In the genomic region with DNA sequence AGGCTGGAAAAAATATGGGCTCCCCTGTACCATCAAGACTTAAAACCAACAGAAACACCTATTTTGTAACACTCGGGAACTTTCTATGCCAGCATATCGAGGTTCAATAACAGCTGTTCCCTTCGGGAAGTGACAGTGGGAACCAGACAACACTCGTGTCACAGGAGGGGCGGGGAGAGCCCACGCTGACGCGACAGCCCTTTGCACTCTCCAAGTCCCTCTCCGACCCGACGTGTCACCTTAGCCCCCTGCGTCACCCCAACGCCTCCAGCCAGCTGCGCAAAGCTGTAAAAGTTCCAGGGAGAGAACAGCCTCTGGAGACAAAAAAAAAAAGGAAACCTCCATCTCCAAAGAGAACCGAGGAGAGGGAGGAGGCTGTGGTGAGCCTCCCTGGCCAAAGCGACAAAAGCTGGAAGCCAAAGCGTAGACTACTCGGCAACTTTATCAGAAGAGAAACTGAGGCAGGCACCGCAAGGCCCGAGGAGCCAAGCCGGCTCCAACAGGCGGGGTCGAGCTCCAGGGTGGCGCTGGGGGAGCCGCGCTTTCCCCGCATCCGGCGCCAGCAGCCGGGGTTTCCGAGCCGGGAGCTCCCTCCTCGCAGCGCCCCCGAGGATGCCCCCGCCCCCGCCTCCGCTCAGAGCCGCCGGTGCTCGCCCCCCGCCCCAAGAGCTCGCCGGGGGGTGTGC, we compare ENCODE assay signal across 8 cellular contexts. TPM values are rescaled to one million over a fixed set of nuclear protein-coding genes. Genes with fewer than 3 reads are reported as not detected.
DNase-seq lines count a peak whose midpoint lies in the region; ATAC-seq and TF ChIP-seq lines count a peak whose summit lies in the region.

No MANE protein-coding gene starts in this region.

- no peak overlapping the region for H4K8ac ChIP-seq in neuronal stem cell (ENCODE audit: low read depth, low read length)

- no peak overlapping the region for H3K14ac ChIP-seq in neuronal stem cell (ENCODE audit: low read length)

- TF ChIP-seq POLR2A in NB4 (IDR thresholded peaks at IDR 0.05; ENCODE audit: extremely low read depth, insufficient read length), result no peak

- no peak overlapping the region for H3K4ac ChIP-seq in neuronal stem cell (ENCODE audit: low read length)

- no peak overlapping the region for H4K91ac ChIP-seq in neuronal stem cell (ENCODE audit: low read depth, low read length, poor library complexity)

- H3F3A ChIP-seq in GM23338 (replicated peaks; ENCODE audit: low read depth), result no peaks in the 10 kb centered on the region; the same call in 1 of the 2 replicates

- H3K4me3 Mint-ChIP-seq in GM23338, result peak overlapping the region; percentile 84

- H3K4me1 ChIP-seq in DND-41 (ENCODE audit: insufficient read depth, low read length) (peaks cover 28% of the 10 kb centered on the region), GM23338 (ENCODE audit: insufficient read depth) (no peaks in the 10 kb centered on the region; the same call in 1 of the 2 replicates), fibroblast of lung (ENCODE audit: control insufficient read depth, extremely low read depth, insufficient read depth, low read length) (no peaks in the 10 kb centered on the region), neuronal stem cell (ENCODE audit: control insufficient read depth in 2 of 2, insufficient read depth in 1 of 2, low read depth in 1 of 2, low read length in 2 of 2) (peaks cover 0 to 2% of the 10 kb centered on the region in 2 donors), thoracic aorta (ENCODE audit: control insufficient read depth in 1 of 2, low read depth in 2 of 2) (peaks cover 17 to 33% of the 10 kb centered on the region in 2 donors)

- H2BK15ac ChIP-seq in neuronal stem cell (ENCODE audit: low read length), result no peak overlapping the region

- no peaks in the 10 kb centered on the region for H3K27me3 ChIP-seq in DND-41 (ENCODE audit: insufficient read depth, low read length, poor library complexity)
- peaks cover 32% of the 10 kb centered on the region for H3K27me3 ChIP-seq in GM23338 (ENCODE audit: insufficient read depth)
- H3K27me3 ChIP-seq in fibroblast of lung (ENCODE audit: control insufficient read depth, insufficient read depth, low read length), result no peaks in the 10 kb centered on the region
- H3K27me3 ChIP-seq in neuronal stem cell (ENCODE audit: control insufficient read depth in 3 of 3, insufficient read depth in 3 of 3, low read depth in 1 of 3, low read length in 3 of 3), result peaks cover 0 to 2% (median 0%) of the 10 kb centered on the region in 3 experiments
- H3K27me3 ChIP-seq in thoracic aorta (replicated peaks; ENCODE audit: insufficient read depth), result no peaks in the 10 kb centered on the region

- peak overlapping the region; percentile 97 for H3K4me2 ChIP-seq in DND-41 (ENCODE audit: insufficient read depth, low read length)
- peak overlapping the region; percentile 97 for H3K4me2 ChIP-seq in GM23338
- H3K4me2 ChIP-seq in fibroblast of lung (ENCODE audit: extremely low read depth, insufficient read depth, low read length), result peak overlapping the region; percentile 92
- H3K4me2 ChIP-seq in neuronal stem cell (ENCODE audit: insufficient read depth, low read length, poor library complexity, severe bottlenecking), result peak overlapping the region; percentile 85

- DNase-seq in DND-41 (peak; percentile 76), GM23338 (ENCODE audit: low spot score) (peak; percentile 55), NB4 (ENCODE audit: low read depth) (peak; percentile 49), fibroblast of lung (ENCODE audit: low read depth in 2 of 2) (peak; percentile 11 to 36), neuronal stem cell (ENCODE audit: low spot score) (peak; percentile 15), thoracic aorta (ENCODE audit: low spot score) (no peak), HT-29 (ENCODE audit: low spot score) (no peak)
- peak; percentile 47 for DNase-seq in activated T-cell treated with anti-CD3 and anti-CD28 coated beads, Interleukin-2, amount 50 U/mL, for 1 hour

- H4K20me1 ChIP-seq in DND-41 (ENCODE audit: insufficient read depth, low read length), result peaks cover 14% of the 10 kb centered on the region; the same call in 1 of the 2 replicates
- peaks cover under 1% of the 10 kb centered on the region for H4K20me1 ChIP-seq in GM23338 (replicated peaks; ENCODE audit: insufficient read depth)
- no peaks in the 10 kb centered on the region for H4K20me1 ChIP-seq in fibroblast of lung (ENCODE audit: control insufficient read depth, extremely low read depth, insufficient read depth, low read length)

- peak overlapping the region; percentile 100 for H2AFZ ChIP-seq in DND-41 (ENCODE audit: low read depth, low read length)
- peak overlapping the region; percentile 97 for H2AFZ ChIP-seq in GM23338
- H2AFZ ChIP-seq in fibroblast of lung (ENCODE audit: low read length), result no peak overlapping the region
- peak overlapping the region; percentile 99 for H2AFZ ChIP-seq in neuronal stem cell (ENCODE audit: low read length)

- peak overlapping the region; percentile 97 for H3K18ac ChIP-seq in neuronal stem cell (ENCODE audit: low read length)

- H3K79me1 ChIP-seq in neuronal stem cell (ENCODE audit: low read depth, low read length), result peaks cover 3% of the 10 kb centered on the region

- H3K36me3 ChIP-seq in DND-41 (ENCODE audit: insufficient read depth, low read length), result peaks cover 12% of the 10 kb centered on the region; the same call in 1 of the 2 replicates
- H3K36me3 ChIP-seq in GM23338 (ENCODE audit: insufficient read depth), result no peaks in the 10 kb centered on the region
- H3K36me3 ChIP-seq in fibroblast of lung (ENCODE audit: control insufficient read depth, insufficient read depth, low read length), result no peaks in the 10 kb centered on the region
- H3K36me3 ChIP-seq in neuronal stem cell (replicated peaks in 1 of 2; ENCODE audit: control insufficient read depth in 2 of 2, insufficient read depth in 2 of 2, low read length in 2 of 2), result peaks cover 0 to 12% of the 10 kb centered on the region in 2 donors
- no peaks in the 10 kb centered on the region for H3K36me3 ChIP-seq in thoracic aorta

- H3K9me3 ChIP-seq in DND-41 (ENCODE audit: insufficient read depth, low read length, severe bottlenecking) (no peaks in the 10 kb centered on the region), fibroblast of lung (ENCODE audit: control insufficient read depth, insufficient read depth, low read depth, low read length) (no peaks in the 10 kb centered on the region), neuronal stem cell (replicated peaks in 1 of 2; ENCODE audit: control insufficient read depth in 2 of 2, insufficient read depth in 1 of 2, low read depth in 1 of 2, low read length in 2 of 2) (peaks cover 4 to 10% of the 10 kb centered on the region in 2 donors), thoracic aorta (no peaks in the 10 kb centered on the region)

- H3K27ac Mint-ChIP-seq in GM23338, result no peak overlapping the region

- H3K9me2 ChIP-seq in GM23338 (ENCODE audit: insufficient read depth), result no peaks in the 10 kb centered on the region

- H2BK120ac ChIP-seq in neuronal stem cell (ENCODE audit: low read depth, low read length), result no peak overlapping the region

- peaks cover 20% of the 10 kb centered on the region for H3K27me3 Mint-ChIP-seq in GM23338 (ENCODE audit: insufficient read depth, low read depth, poor library complexity)

- TF ChIP-seq CTCF in DND-41 (IDR thresholded peaks at IDR 0.05; ENCODE audit: borderline replicate concordance, extremely low read depth, low read length, poor library complexity, severe bottlenecking) (peak; percentile 4), GM23338 (conservative IDR thresholded peaks at IDR 0.05; ENCODE audit: low read depth in 2 of 2) (no peak), NB4 (IDR thresholded peaks at IDR 0.05; ENCODE audit: low read depth, low read length) (no peak), fibroblast of lung (conservative IDR thresholded peaks at IDR 0.05 in 1 of 2, IDR thresholded peaks at IDR 0.05 in 1 of 2; ENCODE audit: low read depth in 1 of 2, low read length in 2 of 2) (no peak), thoracic aorta (IDR thresholded peaks at IDR 0.05) (no peak)

- H3K23ac ChIP-seq in neuronal stem cell (ENCODE audit: low read depth, low read length, poor library complexity), result no peak overlapping the region

- no peak overlapping the region for H2BK5ac ChIP-seq in neuronal stem cell (ENCODE audit: low read length)

- H3K36me3 Mint-ChIP-seq in GM23338 (ENCODE audit: low read depth), result no peaks in the 10 kb centered on the region

- peak overlapping the region; percentile 84 for H3K27ac ChIP-seq in DND-41 (ENCODE audit: low read length)
- H3K27ac ChIP-seq in GM23338 (ENCODE audit: low read depth), result no peak overlapping the region
- H3K27ac ChIP-seq in fibroblast of lung (ENCODE audit: insufficient read depth, low read length), result peak overlapping the region; percentile 94
- peak overlapping the region; percentile 91 for H3K27ac ChIP-seq in neuronal stem cell (replicated peaks; ENCODE audit: low read length)
- peak overlapping the region; percentile 83 to 97 for H3K27ac ChIP-seq in thoracic aorta

- WGBS in neuronal stem cell (ENCODE audit: extremely low coverage in 2 of 2, insufficient read length in 2 of 2, insufficient replicate concordance in 1 of 2), 2 donors, result no CpG with 5 or more reads among the region's 44 CpGs

- H2BK12ac ChIP-seq in neuronal stem cell (ENCODE audit: low read length), result no peak overlapping the region

- peaks cover 60% of the 10 kb centered on the region for H3K79me2 ChIP-seq in DND-41 (ENCODE audit: insufficient read depth, low read length)
- peaks cover 8% of the 10 kb centered on the region; the same call in 1 of the 2 replicates for H3K79me2 ChIP-seq in GM23338 (replicated peaks; ENCODE audit: insufficient read depth)
- peaks cover 49% of the 10 kb centered on the region for H3K79me2 ChIP-seq in fibroblast of lung (ENCODE audit: control insufficient read depth, insufficient read depth, low read length)

- H2AK5ac ChIP-seq in neuronal stem cell (ENCODE audit: low read depth, low read length), result no peak overlapping the region

- peaks cover 4% of the 10 kb centered on the region; the same call in 1 of the 3 replicates for H3K4me1 Mint-ChIP-seq in GM23338

- H3K4me3 ChIP-seq in DND-41 (ENCODE audit: low read depth in 1 of 2, low read length in 2 of 2), result peak overlapping the region; percentile 86 to 99
- H3K4me3 ChIP-seq in GM23338, result peak overlapping the region; percentile 91
- peak overlapping the region; percentile 73 for H3K4me3 ChIP-seq in NB4 (ENCODE audit: low read depth, low read length)
- H3K4me3 ChIP-seq in fibroblast of lung (replicated peaks in 1 of 4; ENCODE audit: control extremely low read depth in 1 of 4, insufficient read depth in 1 of 4, low read depth in 3 of 4, low read length in 4 of 4), result peak overlapping the region; percentile 72 to 92 (median 90)
- peak overlapping the region; percentile 62 to 93 for H3K4me3 ChIP-seq in neuronal stem cell (ENCODE audit: low read length in 2 of 2)
- peak overlapping the region; percentile 78 for H3K4me3 ChIP-seq in thoracic aorta

- peak; percentile 62 for ATAC-seq in DND-41 (ENCODE audit: insufficient read depth, low read depth)
- peak; percentile 22 for ATAC-seq in GM23338
- ATAC-seq in thoracic aorta (ENCODE audit: insufficient number of reproducible peaks, low FRiP score, low read depth), result no peak

- H3K9ac ChIP-seq in DND-41 (ENCODE audit: low read depth, low read length) (peak overlapping the region; percentile 84), fibroblast of lung (ENCODE audit: insufficient read depth, low read length) (peak overlapping the region; percentile 96), neuronal stem cell (ENCODE audit: low read depth, low read length, poor library complexity) (peak overlapping the region; percentile 87)

- peaks cover 5% of the 10 kb centered on the region; the same call in 2 of the 3 replicates for H3K9me3 Mint-ChIP-seq in GM23338

RNA-seq across cellular contexts. Expression of a gene that starts 0.8 kb away (rescaled TPM):
- total RNA-seq in GM23338 (2014; rRNA removed; shearing (Covaris generic)), result 17.7 and 19.1 TPM in 2 replicates
- polyA plus RNA-seq in GM23338 (2016; fragmentation: Nextera tagmentation; extraction: Ambion mirVana) (13.0 and 14.8 TPM in 2 replicates), fibroblast of lung (63.9 and 74.1 TPM in 2 replicates)
- total RNA-seq in fibroblast of lung (60.1 and 62.1 TPM in 2 replicates), thoracic aorta (10 to 100 TPM; 52.9 to 68.9 TPM)
- 45.3 and 48.9 TPM in 2 replicates for polyA plus RNA-seq in fibroblast of lung (2012)
- 16.9 and 24.5 TPM in 2 replicates for polyA minus RNA-seq in fibroblast of lung (ENCODE audit: low replicate concordance)
- polyA plus RNA-seq in neuronal stem cell (2013, experiment 1 of 2), result 23.8 TPM
- 23.2 TPM for polyA plus RNA-seq in neuronal stem cell (2013, experiment 2 of 2)
- 6.8 and 7.7 TPM in 2 replicates for total RNA-seq in HT-29 (2014; rRNA removed; shearing (Covaris generic))

Comparison
In these comparisons a context has a peak if more than half of its experiments do, and no peak if none do; other contexts are left out.
1. DNase-seq: peak in DND-41 (single experiment), GM23338 (single experiment), NB4 (single experiment), activated T-cell treated with anti-CD3 and anti-CD28 coated beads, Interleukin-2, amount 50 U/mL, for 1 hour (single experiment), fibroblast of lung (2 of 2) and neuronal stem cell (single experiment); none in thoracic aorta (single experiment) and HT-29 (single experiment).
2. Peak in every context shown above with its lines, with median percentiles within 50 percentile points of each other: H3K4me2 ChIP-seq, H3K4me3 ChIP-seq and H3K9ac ChIP-seq.